Comparison of ENCODE assay signal across 10 cellular contexts in genomic region chr1:7265771-7266371, GRCh38.
A peak's percentile ranks its signal among the peaks of the same experiment; 100 is the strongest.
DNase-seq lines count a peak whose midpoint lies in the region; ATAC-seq and TF ChIP-seq lines count a peak whose summit lies in the region.
"Had no signal": no experiment of that assay in that cellular context is flagged by ENCODE, and none has a peak within 500 bp of the region (broad histone marks: within the 10 kb centered on the region; RNA-seq: fewer than 3 reads in every experiment).

No MANE protein-coding gene starts in this region.

- intact Hi-C loops in body of pancreas (cut with DNase I) = no loop called here
- intact Hi-C loops in aorta (cut with DNase I) = no loop called here

- H3K4me3 ChIP-seq in body of pancreas (no peak overlapping the region), lung (no peak overlapping the region), aorta (ENCODE audit: low read length in 2 of 2) (no peak overlapping the region)
- H3K4me3 ChIP-seq: PC-9, psoas muscle had no signal

- H3K27ac ChIP-seq in body of pancreas (peak overlapping the region in 3 of 4 donors; percentile 42 to 67 (median 59)), lung (ENCODE audit: low read depth in 1 of 2, low read length in 1 of 2) (no peak overlapping the region), aorta (ENCODE audit: low read depth in 1 of 2, low read length in 2 of 2) (no peak overlapping the region)
- H3K27ac ChIP-seq: PC-9, psoas muscle had no signal

- WGBS in body of pancreas, 2 donors = 16 to 34% methylated on average over 8 to 9 of the region's 9 CpGs
- 77 to 91% methylated on average over 9 of the region's 9 CpGs for WGBS in lung, 2 donors
- 41 to 52% methylated on average over 9 of the region's 9 CpGs for WGBS in aorta, 2 donors

- peaks cover 16% of the 10 kb centered on the region for H3K4me1 ChIP-seq in body of pancreas
- no peaks in the 10 kb centered on the region for H3K4me1 ChIP-seq in lung (ENCODE audit: control insufficient read depth in 2 of 2, insufficient read depth in 2 of 2, low read length in 2 of 2)
- no peaks in the 10 kb centered on the region for H3K4me1 ChIP-seq in aorta (ENCODE audit: control insufficient read depth in 1 of 2, insufficient read depth in 2 of 2, low read length in 2 of 2)
- H3K4me1 ChIP-seq: psoas muscle had no signal

- TF ChIP-seq CTCF in body of pancreas (IDR thresholded peaks at IDR 0.05) (peak in 1 of 7 experiments; percentile 16), lung (IDR thresholded peaks at IDR 0.05; ENCODE audit: control extremely low read depth, extremely low read depth) (no peak)

- H3K36me3 ChIP-seq in body of pancreas (replicated peaks in 1 of 2; ENCODE audit: insufficient read depth in 1 of 2, low read depth in 2 of 2) (no peaks in the 10 kb centered on the region), lung (ENCODE audit: control insufficient read depth in 2 of 2, insufficient read depth in 2 of 2, low read length in 2 of 2) (no peaks in the 10 kb centered on the region), aorta (ENCODE audit: control insufficient read depth in 1 of 2, insufficient read depth in 2 of 2, low read length in 1 of 2) (no peaks in the 10 kb centered on the region)

- TF ChIP-seq POLR2A in body of pancreas (IDR thresholded peaks at IDR 0.05) = no peak

- H3K9me3 ChIP-seq in body of pancreas = no peaks in the 10 kb centered on the region
- peaks cover 11 to 15% of the 10 kb centered on the region in 2 donors for H3K9me3 ChIP-seq in lung (ENCODE audit: control insufficient read depth in 2 of 2, insufficient read depth in 1 of 2, low read length in 1 of 2)
- peaks cover 8% of the 10 kb centered on the region for H3K9me3 ChIP-seq in aorta (ENCODE audit: control insufficient read depth, low read length)

- ATAC-seq in body of pancreas = peak; percentile 91
- ATAC-seq in lung (ENCODE audit: insufficient read depth, low FRiP score) = no peak
- no peak for ATAC-seq in GM21786 (IDR thresholded peaks at IDR 0.05; ENCODE audit: unreplicated experiment)
- ATAC-seq in aorta (ENCODE audit: low FRiP score) = no peak

- DNase-seq in DMS53 treated with DMSO at 0.1 percent for 48 hours (lab: John Stamatoyannopoulos, UW; ENCODE audit: unreplicated experiment) = peak; percentile 97
- peak; percentile 81 for DNase-seq in NCI-H146 (lab: John Stamatoyannopoulos, UW)
- peak; percentile 89 to 96 (median 91) for DNase-seq in body of pancreas
- DNase-seq in lung (ENCODE audit: low spot score) = peak; percentile 28
- no peak for DNase-seq in stimulated activated CD4-positive, alpha-beta T cell treated with anti-CD3 and anti-CD28 coated beads, Interleukin-2, amount 100 ng/mL, for 48 hours
- no peak for DNase-seq in SKM-1 (lab: John Stamatoyannopoulos, UW; ENCODE audit: unreplicated experiment)
- no peak for DNase-seq in aorta
- DNase-seq: psoas muscle had no signal

- H3K27me3 ChIP-seq in body of pancreas = no peaks in the 10 kb centered on the region
- no peaks in the 10 kb centered on the region for H3K27me3 ChIP-seq in lung (ENCODE audit: control insufficient read depth, insufficient read depth)
- no peaks in the 10 kb centered on the region for H3K27me3 ChIP-seq in aorta (ENCODE audit: control insufficient read depth in 1 of 2, insufficient read depth in 2 of 2, low read length in 1 of 2)

Comparison
In these comparisons a context has a peak if more than half of its experiments do, and no peak if none do; other contexts are left out.
1. DNase-seq: peak in DMS53 treated with DMSO at 0.1 percent for 48 hours (single experiment), NCI-H146 (single experiment), body of pancreas (4 of 4) and lung (single experiment); none in stimulated activated CD4-positive, alpha-beta T cell treated with anti-CD3 and anti-CD28 coated beads, Interleukin-2, amount 100 ng/mL, for 48 hours (0 of 2), SKM-1 (single experiment) and aorta (0 of 2).
2. H3K27ac ChIP-seq: peak in body of pancreas (3 of 4); none in lung (0 of 2) and aorta (0 of 2).